In genomic region chr10:96275685-96276418, GRCh38 we compare ENCODE assay signal across 15 cellular contexts. TPM values are rescaled to one million over a fixed set of nuclear protein-coding genes. Genes with fewer than 3 reads are reported as not detected.
A peak's percentile ranks its signal among the peaks of the same experiment; 100 is the strongest.
DNase-seq lines count a peak whose midpoint lies in the region; ATAC-seq and TF ChIP-seq lines count a peak whose summit lies in the region.
"Had no signal": no experiment of that assay in that cellular context is flagged by ENCODE, and none has a peak within 500 bp of the region (broad histone marks: within the 10 kb centered on the region; RNA-seq: fewer than 3 reads in every experiment).

No MANE protein-coding gene starts in this region.

- H3K4me1 Mint-ChIP-seq in activated CD8-positive, alpha-beta memory T cell treated with anti-CD3 and anti-CD28 coated beads, Interleukin-2, amount 10 ng/mL, durations not matched to agents 7 days and 5 days: no peaks in the 10 kb centered on the region
- H3K4me1 Mint-ChIP-seq in endothelial cell (ENCODE audit: unreplicated experiment): no peaks in the 10 kb centered on the region

- no peak for TF ChIP-seq CTCF in C4-2B (conservative IDR thresholded peaks at IDR 0.05)
- TF ChIP-seq CTCF in RWPE1 (conservative IDR thresholded peaks at IDR 0.05; ENCODE audit: low read depth): no peak
- TF ChIP-seq CTCF in left ventricle myocardium inferior (IDR thresholded peaks at IDR 0.05; ENCODE audit: borderline replicate concordance): no peak
- TF ChIP-seq CTCF in prostate gland (IDR thresholded peaks at IDR 0.05): no peak
- no peak for TF ChIP-seq CTCF in endothelial cell (IDR thresholded peaks at IDR 0.05; ENCODE audit: unreplicated experiment)

- no peak for TF ChIP-seq POLR2A in prostate gland (IDR thresholded peaks at IDR 0.05)

- H3K27ac Mint-ChIP-seq in activated CD8-positive, alpha-beta memory T cell treated with anti-CD3 and anti-CD28 coated beads, Interleukin-2, amount 10 ng/mL, durations not matched to agents 7 days and 5 days: no peak overlapping the region
- H3K27ac Mint-ChIP-seq in endothelial cell (ENCODE audit: unreplicated experiment): no peak overlapping the region
- H3K27ac Mint-ChIP-seq: activated naive CD4-positive, alpha-beta T cell treated with anti-CD3 and anti-CD28 coated beads, Interleukin-2, amount 50 U/mL, for 72 hours; H9; nephron progenitor cell had no signal

- H3K36me3 ChIP-seq in left ventricle myocardium inferior (no peaks in the 10 kb centered on the region), prostate gland (no peaks in the 10 kb centered on the region)
- H3K36me3 ChIP-seq: vagina had no signal

- CTCF ChIA-PET in RWPE1 (lab: Yijun Ruan, JAX): interaction anchor here (1.0 kb wide), 1 partner anchor 46 kb away, joined by 4 read pairs; no protein-coding TSS in a partner anchor
- CTCF ChIA-PET in activated CD8-positive, alpha-beta memory T cell treated with anti-CD3 and anti-CD28 coated beads, Interleukin-2, amount 10 ng/mL, durations not matched to agents 7 days and 5 days (lab: Charles Lee): no interaction called here

- no peaks in the 10 kb centered on the region for H3K36me3 Mint-ChIP-seq in activated CD8-positive, alpha-beta memory T cell treated with anti-CD3 and anti-CD28 coated beads, Interleukin-2, amount 10 ng/mL, durations not matched to agents 7 days and 5 days
- H3K36me3 Mint-ChIP-seq in endothelial cell (ENCODE audit: low read depth, unreplicated experiment): no peaks in the 10 kb centered on the region
- H3K36me3 Mint-ChIP-seq: activated naive CD4-positive, alpha-beta T cell treated with anti-CD3 and anti-CD28 coated beads, Interleukin-2, amount 50 U/mL, for 72 hours had no signal

- H3K4me1 ChIP-seq in left ventricle myocardium inferior: peaks cover 8% of the 10 kb centered on the region
- H3K4me1 ChIP-seq in prostate gland (replicated peaks): peaks cover 4% of the 10 kb centered on the region

- POLR2A ChIA-PET in RWPE1 (lab: Yijun Ruan, JAX; ENCODE audit: low non-redundant PET): no interaction called here

- no peak for ATAC-seq in activated CD8-positive, alpha-beta memory T cell treated with anti-CD3 and anti-CD28 coated beads, Interleukin-2, amount 10 ng/mL, durations not matched to agents 7 days and 5 days
- ATAC-seq in stimulated activated naive CD8-positive, alpha-beta T cell treated with anti-CD3 and anti-CD28 coated beads, Interleukin-15, Interleukin-2, amounts not matched to agents 100 U/mL and 50 U/mL, for 24 hours: no peak
- no peak for ATAC-seq in HG02981 (IDR thresholded peaks at IDR 0.05; ENCODE audit: unreplicated experiment)
- ATAC-seq: activated naive CD4-positive, alpha-beta T cell treated with anti-CD3 and anti-CD28 coated beads, Interleukin-2, amount 50 U/mL, for 72 hours had no signal

- intact Hi-C loops in left ventricle myocardium inferior (cut with micrococcal nuclease) (no loop called here), prostate gland (cut with DNase I) (no loop called here)

- peak overlapping the region; percentile 58 for H3K27ac ChIP-seq in C4-2B
- H3K27ac ChIP-seq in RWPE1: peak overlapping the region; percentile 23; the same call in 1 of the 2 replicates
- H3K27ac ChIP-seq in left ventricle myocardium inferior (replicated peaks): no peak overlapping the region
- H3K27ac ChIP-seq in prostate gland: peak overlapping the region in 1 of 2 donors; percentile 2
- H3K27ac ChIP-seq: vagina had no signal

- H3K4me3 Mint-ChIP-seq in activated CD8-positive, alpha-beta memory T cell treated with anti-CD3 and anti-CD28 coated beads, Interleukin-2, amount 10 ng/mL, durations not matched to agents 7 days and 5 days: no peak overlapping the region
- no peak overlapping the region for H3K4me3 Mint-ChIP-seq in endothelial cell (ENCODE audit: unreplicated experiment)
- H3K4me3 Mint-ChIP-seq: H9, nephron progenitor cell had no signal

- H3K27me3 ChIP-seq in left ventricle myocardium inferior (ENCODE audit: low read depth) (peaks cover 22% of the 10 kb centered on the region), prostate gland (replicated peaks; ENCODE audit: insufficient read depth) (no peaks in the 10 kb centered on the region)
- H3K27me3 ChIP-seq: vagina had no signal

- 58% methylated on average over 2 of the region's 2 CpGs for WGBS in prostate gland

- DNase-seq in RWPE1 (ENCODE audit: low spot score) (no peak), left ventricle myocardium inferior (peak; percentile 52), prostate gland (ENCODE audit: low spot score) (peak; percentile 83), endothelial cell (ENCODE audit: low spot score) (no peak)
- no peak for DNase-seq in activated CD8-positive, alpha-beta memory T cell treated with anti-CD3 and anti-CD28 coated beads, Interleukin-2, amount 10 ng/mL, durations not matched to agents 7 days and 5 days
- no peak for DNase-seq in stimulated activated naive CD8-positive, alpha-beta T cell treated with anti-CD3 and anti-CD28 coated beads, Interleukin-15, Interleukin-2, amounts not matched to agents 100 U/mL and 50 U/mL, for 24 hours
- DNase-seq: H9, nephron progenitor cell had no signal

- H3K4me3 ChIP-seq in left ventricle myocardium inferior (no peak overlapping the region), prostate gland (no peak overlapping the region)
- H3K4me3 ChIP-seq: smooth muscle cell, vagina had no signal

- peaks cover 28% of the 10 kb centered on the region for H3K27me3 Mint-ChIP-seq in activated CD8-positive, alpha-beta memory T cell treated with anti-CD3 and anti-CD28 coated beads, Interleukin-2, amount 10 ng/mL, durations not matched to agents 7 days and 5 days
- H3K27me3 Mint-ChIP-seq in endothelial cell (ENCODE audit: unreplicated experiment): peaks cover 3% of the 10 kb centered on the region

- no peaks in the 10 kb centered on the region for H3K9me3 Mint-ChIP-seq in activated CD8-positive, alpha-beta memory T cell treated with anti-CD3 and anti-CD28 coated beads, Interleukin-2, amount 10 ng/mL, durations not matched to agents 7 days and 5 days (ENCODE audit: low read depth)
- no peaks in the 10 kb centered on the region for H3K9me3 Mint-ChIP-seq in endothelial cell (ENCODE audit: unreplicated experiment)
- H3K9me3 Mint-ChIP-seq: activated naive CD4-positive, alpha-beta T cell treated with anti-CD3 and anti-CD28 coated beads, Interleukin-2, amount 50 U/mL, for 72 hours; H9; nephron progenitor cell had no signal

- H3K9me3 ChIP-seq in left ventricle myocardium inferior (replicated peaks): no peaks in the 10 kb centered on the region
- no peaks in the 10 kb centered on the region for H3K9me3 ChIP-seq in prostate gland
- H3K9me3 ChIP-seq: vagina had no signal

RNA-seq across cellular contexts. Expression of gene BLNK, which starts 4.5 kb away (rescaled TPM):
- total RNA-seq in left ventricle myocardium inferior (1.4 TPM), prostate gland (1 to 10 TPM; 4.8 to 8.2 TPM), endothelial cell (ENCODE audit: unreplicated experiment) (not detected)
- total RNA-seq in activated CD8-positive, alpha-beta memory T cell treated with anti-CD3 and anti-CD28 coated beads, Interleukin-2, amount 10 ng/mL, durations not matched to agents 7 days and 5 days: not detected
- total RNA-seq: activated CD8-positive, alpha-beta memory T cell treated with anti-CD3 and anti-CD28 coated beads for 36 hours; activated naive CD4-positive, alpha-beta T cell treated with anti-CD3 and anti-CD28 coated beads, Interleukin-2, amount 50 U/mL, for 72 hours; H9; NCI-H460 had no signal

RNA-seq across cellular contexts. Expression of gene DNTT, which starts 28.4 kb away (rescaled TPM):
- total RNA-seq in left ventricle myocardium inferior (not detected), prostate gland (not detected), endothelial cell (ENCODE audit: unreplicated experiment) (not detected)
- not detected for total RNA-seq in activated CD8-positive, alpha-beta memory T cell treated with anti-CD3 and anti-CD28 coated beads, Interleukin-2, amount 10 ng/mL, durations not matched to agents 7 days and 5 days
- total RNA-seq: activated CD8-positive, alpha-beta memory T cell treated with anti-CD3 and anti-CD28 coated beads for 36 hours; H9; NCI-H460; smooth muscle cell; vagina had no signal

Comparison
In these comparisons a context has a peak if more than half of its experiments do, and no peak if none do; other contexts are left out.
1. DNase-seq: peak in left ventricle myocardium inferior (single experiment) and prostate gland (single experiment); none in RWPE1 (single experiment), activated CD8-positive, alpha-beta memory T cell treated with anti-CD3 and anti-CD28 coated beads, Interleukin-2, amount 10 ng/mL, durations not matched to agents 7 days and 5 days (single experiment), stimulated activated naive CD8-positive, alpha-beta T cell treated with anti-CD3 and anti-CD28 coated beads, Interleukin-15, Interleukin-2, amounts not matched to agents 100 U/mL and 50 U/mL, for 24 hours (single experiment) and endothelial cell (single experiment).